Comparison of ENCODE assay signal across 14 cellular contexts in genomic region chr1:64922336-64922735, GRCh38. TPM values are rescaled to one million over a fixed set of nuclear protein-coding genes. Genes with fewer than 3 reads are reported as not detected.
DNase-seq lines count a peak whose midpoint lies in the region; ATAC-seq and TF ChIP-seq lines count a peak whose summit lies in the region.
"Had no signal": no experiment of that assay in that cellular context is flagged by ENCODE, and none has a peak within 500 bp of the region (broad histone marks: within the 10 kb centered on the region; RNA-seq: fewer than 3 reads in every experiment).

No MANE protein-coding gene starts in this region.

- H3K27ac Mint-ChIP-seq in activated naive CD8-positive, alpha-beta T cell treated with anti-CD3 and anti-CD28 coated beads for 36 hours = peak overlapping the region; percentile 89
- no peak overlapping the region for H3K27ac Mint-ChIP-seq in WTC11

- no peak overlapping the region for H3K4me3 ChIP-seq in SK-N-SH (ENCODE audit: low read depth in 2 of 2, low read length in 1 of 2)
- no peak overlapping the region for H3K4me3 ChIP-seq in BLaER1 treated with 17β-estradiol and CSF1 and Interleukin-3, amounts not matched to agents 10 nM and 100 nM
- H3K4me3 ChIP-seq in mesenchymal stem cell (ENCODE audit: insufficient read depth in 1 of 2, low read depth in 1 of 2, low read length in 2 of 2) = no peak overlapping the region
- H3K4me3 ChIP-seq: lung, testis had no signal

- no peak overlapping the region for H3K4ac ChIP-seq in mesenchymal stem cell (ENCODE audit: low read depth in 1 of 2, low read length in 2 of 2)

- H4K8ac ChIP-seq in mesenchymal stem cell (ENCODE audit: low read length) = no peak overlapping the region

- TF ChIP-seq CTCF in SK-N-SH (IDR thresholded peaks at IDR 0.05) (no peak), WTC11 (IDR thresholded peaks at IDR 0.05) (no peak)

- H2AFZ ChIP-seq in SK-N-SH (ENCODE audit: low read depth) (no peak overlapping the region), mesenchymal stem cell (ENCODE audit: low read depth, low read length) (no peak overlapping the region)

- H3K4me1 ChIP-seq in SK-N-SH (ENCODE audit: control insufficient read depth in 1 of 2, insufficient read depth in 2 of 2, low read depth in 1 of 2, low read length in 1 of 2) (peaks cover 37 to 55% of the 10 kb centered on the region in 2 experiments), mesenchymal stem cell (ENCODE audit: control insufficient read depth, insufficient read depth, low read depth, low read length) (no peaks in the 10 kb centered on the region)
- peaks cover 13 to 50% (median 28%) of the 10 kb centered on the region in 10 experiments for H3K4me1 ChIP-seq in BLaER1 treated with 17β-estradiol and CSF1 and Interleukin-3, amounts not matched to agents 10 nM and 100 nM

- H3K4me1 Mint-ChIP-seq in activated naive CD8-positive, alpha-beta T cell treated with anti-CD3 and anti-CD28 coated beads for 36 hours = peaks cover 92% of the 10 kb centered on the region
- H3K4me1 Mint-ChIP-seq in WTC11 = peaks cover 31% of the 10 kb centered on the region

- H3K27me3 Mint-ChIP-seq in activated naive CD8-positive, alpha-beta T cell treated with anti-CD3 and anti-CD28 coated beads for 36 hours = no peaks in the 10 kb centered on the region
- H3K27me3 Mint-ChIP-seq in WTC11 (ENCODE audit: low read depth) = no peaks in the 10 kb centered on the region

- peaks cover 2% of the 10 kb centered on the region for H3K9me3 Mint-ChIP-seq in activated naive CD8-positive, alpha-beta T cell treated with anti-CD3 and anti-CD28 coated beads for 36 hours
- no peaks in the 10 kb centered on the region for H3K9me3 Mint-ChIP-seq in WTC11

- ATAC-seq in SK-N-SH treated with all-trans-retinoic acid at 6 μM for 48 hours (no peak), WTC11 (no peak)

- H3K4me3 Mint-ChIP-seq in activated naive CD8-positive, alpha-beta T cell treated with anti-CD3 and anti-CD28 coated beads for 36 hours = peak overlapping the region; percentile 49
- no peak overlapping the region for H3K4me3 Mint-ChIP-seq in WTC11

- TF ChIP-seq EP300 in SK-N-SH (IDR thresholded peaks at IDR 0.05; ENCODE audit: borderline replicate concordance in 1 of 2, low read depth in 1 of 2, low read length in 1 of 2) = no peak

- no peaks in the 10 kb centered on the region for H3K9me2 ChIP-seq in SK-N-SH

- peaks cover under 1% of the 10 kb centered on the region; the same call in 1 of the 2 replicates for H4K20me1 ChIP-seq in SK-N-SH (ENCODE audit: insufficient read depth)
- H4K20me1 ChIP-seq in BLaER1 treated with 17β-estradiol and CSF1 and Interleukin-3, amounts not matched to agents 10 nM and 100 nM = peaks cover 53 to 94% (median 83%) of the 10 kb centered on the region in 11 experiments

- no peak overlapping the region for H4K91ac ChIP-seq in mesenchymal stem cell (ENCODE audit: low read length)

- no peak overlapping the region for H3K18ac ChIP-seq in mesenchymal stem cell (ENCODE audit: low read depth in 1 of 2, low read length in 2 of 2)

- H2BK5ac ChIP-seq in mesenchymal stem cell (ENCODE audit: low read depth, low read length, poor library complexity, severe bottlenecking) = no peak overlapping the region

- peaks cover 33% of the 10 kb centered on the region for H3K36me3 Mint-ChIP-seq in activated naive CD8-positive, alpha-beta T cell treated with anti-CD3 and anti-CD28 coated beads for 36 hours
- no peaks in the 10 kb centered on the region for H3K36me3 Mint-ChIP-seq in WTC11

- H2AK5ac ChIP-seq in mesenchymal stem cell (ENCODE audit: low read length, severe bottlenecking) = no peak overlapping the region

- H3K27me3 ChIP-seq in SK-N-SH (ENCODE audit: insufficient read depth) = no peaks in the 10 kb centered on the region
- no peaks in the 10 kb centered on the region for H3K27me3 ChIP-seq in BLaER1 treated with 17β-estradiol and CSF1 and Interleukin-3, amounts not matched to agents 10 nM and 100 nM
- no peaks in the 10 kb centered on the region for H3K27me3 ChIP-seq in mesenchymal stem cell (ENCODE audit: control insufficient read depth in 1 of 2, insufficient read depth in 1 of 2, low read length in 2 of 2)
- H3K27me3 ChIP-seq: testis had no signal

- no peaks in the 10 kb centered on the region for H3K36me3 ChIP-seq in SK-N-SH (replicated peaks in 1 of 2; ENCODE audit: control insufficient read depth in 1 of 2, insufficient read depth in 2 of 2, low read length in 1 of 2)
- peaks cover 0 to 18% (median 9%) of the 10 kb centered on the region in 11 experiments; a peak in 12 of 22 replicates for H3K36me3 ChIP-seq in BLaER1 treated with 17β-estradiol and CSF1 and Interleukin-3, amounts not matched to agents 10 nM and 100 nM
- H3K36me3 ChIP-seq in mesenchymal stem cell (ENCODE audit: control insufficient read depth in 1 of 2, insufficient read depth in 2 of 2, low read depth in 1 of 2, low read length in 2 of 2) = peaks cover 0 to 11% of the 10 kb centered on the region in 2 experiments

- POLR2A ChIA-PET in SK-N-SH (lab: Yijun Ruan, JAX) = no interaction called here
- POLR2A ChIA-PET in WTC11 (lab: Charles Lee) = no interaction called here

- H3K79me2 ChIP-seq in SK-N-SH (ENCODE audit: insufficient read depth) = peaks cover 85% of the 10 kb centered on the region

- CTCF ChIA-PET in SK-N-SH (lab: Yijun Ruan, JAX) = no interaction called here
- CTCF ChIA-PET in WTC11 (lab: Charles Lee) = interaction anchor here (1.0 kb wide), 1 partner anchor 49 kb away, joined by 3 read pairs; no protein-coding TSS in a partner anchor

- DNase-seq in SK-N-SH (no peak), mesenchymal stem cell (peak; percentile 22), WTC11 (ENCODE audit: low spot score) (no peak), GM19240 (ENCODE audit: insufficient read length, low spot score) (no peak), foreskin melanocyte (no peak)
- no peak for DNase-seq in activated naive CD8-positive, alpha-beta T cell treated with anti-CD3 and anti-CD28 coated beads for 36 hours
- DNase-seq: amniotic stem cell, NCI-H446, testis had no signal

- H2BK15ac ChIP-seq in mesenchymal stem cell (ENCODE audit: low read depth, poor library complexity, severe bottlenecking) = no peak overlapping the region

- no peak overlapping the region for H3K14ac ChIP-seq in mesenchymal stem cell (ENCODE audit: low read length in 2 of 2)

- no peak overlapping the region for H2BK120ac ChIP-seq in mesenchymal stem cell (ENCODE audit: low read depth, low read length)

- no peak overlapping the region for H3K23ac ChIP-seq in mesenchymal stem cell (ENCODE audit: low read length in 2 of 2)

- no peak for TF ChIP-seq RAD21 in SK-N-SH (IDR thresholded peaks at IDR 0.05; ENCODE audit: low read length)

- H3K9me3 ChIP-seq in SK-N-SH (no peaks in the 10 kb centered on the region), mesenchymal stem cell (ENCODE audit: control insufficient read depth, low read length) (no peaks in the 10 kb centered on the region)
- no peaks in the 10 kb centered on the region; a peak in 2 of 22 replicates for H3K9me3 ChIP-seq in BLaER1 treated with 17β-estradiol and CSF1 and Interleukin-3, amounts not matched to agents 10 nM and 100 nM (replicated peaks in 1 of 11)
- H3K9me3 ChIP-seq: testis had no signal

- 38% methylated on average over 2 of the region's 2 CpGs for WGBS in SK-N-SH (ENCODE audit: low lambda C conversion rate)
- no CpG with 5 or more reads among the region's 2 CpGs for WGBS in mesenchymal stem cell

- peaks cover 38% of the 10 kb centered on the region for H3F3A ChIP-seq in SK-N-SH (replicated peaks; ENCODE audit: insufficient read depth)

- H2BK12ac ChIP-seq in mesenchymal stem cell (ENCODE audit: low read length in 2 of 2) = no peak overlapping the region

- H3K79me1 ChIP-seq in mesenchymal stem cell (replicated peaks; ENCODE audit: low read length, poor library complexity, severe bottlenecking) = peaks cover 34% of the 10 kb centered on the region

- no peak overlapping the region for H3K9ac ChIP-seq in SK-N-SH
- no peak overlapping the region for H3K9ac ChIP-seq in BLaER1 treated with 17β-estradiol and CSF1 and Interleukin-3, amounts not matched to agents 10 nM and 100 nM
- no peak overlapping the region for H3K9ac ChIP-seq in mesenchymal stem cell (ENCODE audit: low read length)

- H3K4me2 ChIP-seq in SK-N-SH (peak overlapping the region; percentile 79), mesenchymal stem cell (ENCODE audit: low read length, poor library complexity, severe bottlenecking) (no peak overlapping the region)
- peak overlapping the region in 7 of 11 experiments; percentile 2 to 53 (median 24); a peak in 8 of 22 replicates for H3K4me2 ChIP-seq in BLaER1 treated with 17β-estradiol and CSF1 and Interleukin-3, amounts not matched to agents 10 nM and 100 nM

- H3K27ac ChIP-seq in SK-N-SH (ENCODE audit: low read depth in 2 of 2, low read length in 1 of 2) = peak overlapping the region; percentile 89 to 94
- H3K27ac ChIP-seq in BLaER1 treated with 17β-estradiol and CSF1 and Interleukin-3, amounts not matched to agents 10 nM and 100 nM = no peak overlapping the region
- no peak overlapping the region for H3K27ac ChIP-seq in mesenchymal stem cell (ENCODE audit: low read length, poor library complexity, severe bottlenecking)
- H3K27ac ChIP-seq: 22Rv1, epithelial cell of prostate, testis had no signal

TF ChIP-seq in SK-N-SH, 30 proteins besides CTCF, POLR2A, EP300 and RAD21 (continues in another document):
- TF ChIP-seq RXRA (IDR thresholded peaks at IDR 0.05; ENCODE audit: borderline replicate concordance, low read depth) = no peak
- TF ChIP-seq FOXM1 (IDR thresholded peaks at IDR 0.05; ENCODE audit: low read depth) = no peak
- no peak for TF ChIP-seq GATA2 (CRISPR knock-in tag; IDR thresholded peaks at IDR 0.05)
- TF ChIP-seq TEAD4 (IDR thresholded peaks at IDR 0.05; ENCODE audit: borderline replicate concordance, insufficient read depth) = no peak
- TF ChIP-seq JUND (IDR thresholded peaks at IDR 0.05) = no peak

TF ChIP-seq in SK-N-SH treated with all-trans-retinoic acid at 6 μM for 48 hours, 23 proteins besides CTCF, POLR2A, EP300 and RAD21 (continues in another document):
- TF ChIP-seq ARNTL (CRISPR knock-in tag; IDR thresholded peaks at IDR 0.05; ENCODE audit: borderline replicate concordance, low read depth) (no peak), BACH2 (CRISPR knock-in tag; IDR thresholded peaks at IDR 0.05; ENCODE audit: borderline replicate concordance) (no peak), ZFP30 (CRISPR knock-in tag; IDR thresholded peaks at IDR 0.05) (no peak), SNAI2 (CRISPR knock-in tag; IDR thresholded peaks at IDR 0.05) (no peak)

RNA-seq across cellular contexts. Expression of gene JAK1, which starts 44.0 kb away (rescaled TPM):
- 47.5 and 47.7 TPM in 2 replicates for polyA plus RNA-seq in SK-N-SH (2012; rRNA removed)
- 47.6 and 48.4 TPM in 2 replicates for polyA plus RNA-seq in SK-N-SH (2012; cell fraction: cytosol; rRNA removed)
- polyA plus RNA-seq in SK-N-SH (2012; cell fraction: nucleus; rRNA removed) = 48.8 and 63.4 TPM in 2 replicates
- 10 to 100 TPM; 85.6 to 88.0 TPM for total RNA-seq in activated naive CD8-positive, alpha-beta T cell treated with anti-CD3 and anti-CD28 coated beads for 36 hours
- 69.2 TPM for polyA plus RNA-seq in mesenchymal stem cell (2013, experiment 1 of 2)
- 68.5 TPM for polyA plus RNA-seq in mesenchymal stem cell (2013, experiment 2 of 2)
- 21.1 to 28.2 TPM (median 27.8 TPM) in 3 replicates for total RNA-seq in WTC11 (2021)

Comparison
In these comparisons a context has a peak if more than half of its experiments do, and no peak if none do; other contexts are left out.
1. H3K27ac ChIP-seq: peak in SK-N-SH (2 of 2); none in BLaER1 treated with 17β-estradiol and CSF1 and Interleukin-3, amounts not matched to agents 10 nM and 100 nM (0 of 11) and mesenchymal stem cell (single experiment).